Comparison of ENCODE assay signal across 8 cellular contexts in the genomic region with DNA sequence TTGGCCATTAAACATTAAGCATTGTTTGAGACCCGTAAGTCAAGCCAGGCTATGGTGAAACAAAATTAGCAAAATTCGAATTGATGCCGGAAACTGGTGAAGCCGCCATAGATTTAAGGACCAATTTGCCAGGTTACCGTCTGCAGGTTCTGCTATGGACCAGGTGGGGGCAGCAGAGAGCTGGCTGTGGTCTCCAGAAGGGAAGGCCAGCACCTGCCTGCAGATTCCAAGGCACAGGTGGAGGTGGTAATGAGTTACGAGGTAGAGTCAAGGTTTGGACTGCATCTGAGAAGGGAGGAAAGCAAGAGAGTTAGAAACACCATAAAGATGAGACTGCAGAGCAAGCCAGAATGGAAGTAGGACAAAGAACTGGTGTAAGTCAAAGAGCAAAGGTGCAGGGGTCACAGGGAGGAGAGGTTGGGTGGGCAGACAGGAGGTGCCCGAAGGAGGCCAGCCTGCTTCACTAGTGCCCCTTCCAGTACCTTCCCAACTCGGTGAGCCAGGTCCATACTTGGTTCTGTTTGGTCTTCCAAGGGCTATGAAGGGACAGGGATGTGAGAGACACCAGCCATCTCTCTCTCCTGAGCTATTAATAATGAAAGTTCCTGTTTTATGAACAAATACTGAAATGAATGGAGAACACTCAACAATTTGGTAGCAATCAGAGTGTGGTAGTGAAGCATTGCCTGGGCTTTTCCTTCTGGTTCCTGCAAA.
A peak's percentile ranks its signal among the peaks of the same experiment; 100 is the strongest.
DNase-seq lines count a peak whose midpoint lies in the region; ATAC-seq and TF ChIP-seq lines count a peak whose summit lies in the region.

No MANE protein-coding gene starts in this region.

- no peak overlapping the region for H3K4me3 Mint-ChIP-seq in immature natural killer cell

- TF ChIP-seq CTCF in SK-N-SH (IDR thresholded peaks at IDR 0.05) (peak; percentile 76), adrenal gland (IDR thresholded peaks at IDR 0.05) (peak; percentile 44 to 75 (median 64))

- H3K9me3 ChIP-seq in SK-N-SH (no peaks in the 10 kb centered on the region), adrenal gland (replicated peaks in 1 of 3) (no peaks in the 10 kb centered on the region)

- H3K4me2 ChIP-seq in SK-N-SH = no peak overlapping the region

- H4K20me1 ChIP-seq in SK-N-SH (ENCODE audit: insufficient read depth) = no peaks in the 10 kb centered on the region

- no peaks in the 10 kb centered on the region for H3K27me3 ChIP-seq in SK-N-SH (ENCODE audit: insufficient read depth)
- no peaks in the 10 kb centered on the region for H3K27me3 ChIP-seq in adrenal gland

- no peaks in the 10 kb centered on the region for H3F3A ChIP-seq in SK-N-SH (replicated peaks; ENCODE audit: insufficient read depth)

- no peak overlapping the region for H3K27ac Mint-ChIP-seq in immature natural killer cell

- 8% methylated on average over 8 of the region's 8 CpGs for WGBS in SK-N-SH (ENCODE audit: low lambda C conversion rate)
- WGBS in adrenal gland, 4 donors = 52 to 66% (median 58%) methylated on average over 8 of the region's 8 CpGs

- no peaks in the 10 kb centered on the region for H3K36me3 ChIP-seq in SK-N-SH (replicated peaks in 1 of 2; ENCODE audit: control insufficient read depth in 1 of 2, insufficient read depth in 2 of 2, low read length in 1 of 2)
- H3K36me3 ChIP-seq in adrenal gland (replicated peaks in 1 of 2) = no peaks in the 10 kb centered on the region

- TF ChIP-seq EP300 in SK-N-SH (IDR thresholded peaks at IDR 0.05; ENCODE audit: borderline replicate concordance in 1 of 2, low read depth in 1 of 2, low read length in 1 of 2) = no peak

- TF ChIP-seq POLR2A in adrenal gland (IDR thresholded peaks at IDR 0.05) = no peak

- H3K9ac ChIP-seq in SK-N-SH = no peak overlapping the region

- no peaks in the 10 kb centered on the region for H3K4me1 Mint-ChIP-seq in immature natural killer cell

- DNase-seq in ELR (ENCODE audit: low read depth) (peak; percentile 29), HK-2 (ENCODE audit: unreplicated experiment) (peak; percentile 38), SK-N-SH (peak; percentile 64), adrenal gland (peak in 4 of 7 donors; percentile 23 to 39 (median 30)), immature natural killer cell (peak in 2 of 3 donors; percentile 4 to 16), putamen (ENCODE audit: low spot score) (no peak)
- DNase-seq in stimulated activated CD4-positive, alpha-beta T cell treated with anti-CD3 and anti-CD28 coated beads, Interleukin-4, amount 100 ng/mL, for 48 hours (ENCODE audit: low read depth in 2 of 2) = peak; percentile 36 to 38

- intact Hi-C loops in adrenal gland (cut with DNase I) = no loop called here

- CTCF ChIA-PET in SK-N-SH (lab: Yijun Ruan, JAX) = interaction anchor here (0.7 to 2.2 kb wide), 8 partner anchors 11 to 1229 kb away, joined by 3 to 8 read pairs (median 5); no protein-coding TSS in a partner anchor

- H3K4me3 ChIP-seq in SK-N-SH (ENCODE audit: low read depth in 2 of 2, low read length in 1 of 2) (peak overlapping the region in 1 of 2 experiments; percentile 26; a peak in 1 of 4 replicates), adrenal gland (no peak overlapping the region)

- peaks cover 0 to 4% (median under 1%) of the 10 kb centered on the region in 3 donors for H3K27me3 Mint-ChIP-seq in immature natural killer cell (ENCODE audit: low read depth in 3 of 3)

- H3K4me1 ChIP-seq in SK-N-SH (ENCODE audit: control insufficient read depth in 1 of 2, insufficient read depth in 2 of 2, low read depth in 1 of 2, low read length in 1 of 2) (no peaks in the 10 kb centered on the region), adrenal gland (replicated peaks in 1 of 2) (no peaks in the 10 kb centered on the region)

- ATAC-seq in GM21423 (IDR thresholded peaks at IDR 0.05; ENCODE audit: unreplicated experiment) = peak; percentile 92

- peak; percentile 68 for TF ChIP-seq RAD21 in SK-N-SH (IDR thresholded peaks at IDR 0.05; ENCODE audit: low read length)

- no peak overlapping the region for H3K27ac ChIP-seq in SK-N-SH (ENCODE audit: low read depth in 2 of 2, low read length in 1 of 2)
- H3K27ac ChIP-seq in adrenal gland = no peak overlapping the region

- no peaks in the 10 kb centered on the region for H3K79me2 ChIP-seq in SK-N-SH (ENCODE audit: insufficient read depth)

- H3K9me2 ChIP-seq in SK-N-SH = no peaks in the 10 kb centered on the region

- peak overlapping the region; percentile 17; the same call in 1 of the 2 replicates for H2AFZ ChIP-seq in SK-N-SH (ENCODE audit: low read depth)

- no peaks in the 10 kb centered on the region for H3K36me3 Mint-ChIP-seq in immature natural killer cell

- H3K9me3 Mint-ChIP-seq in immature natural killer cell = no peaks in the 10 kb centered on the region

- POLR2A ChIA-PET in SK-N-SH (lab: Yijun Ruan, JAX) = interaction anchor here (0.5 to 0.6 kb wide), 2 partner anchors 15 to 662 kb away, joined by 3 read pairs; no protein-coding TSS in a partner anchor

TF ChIP-seq in SK-N-SH, 30 proteins besides CTCF, POLR2A, EP300 and RAD21:
- TF ChIP-seq SMC3 (IDR thresholded peaks at IDR 0.05; ENCODE audit: low read depth, low read length) (peak; percentile 45), TEAD4 (IDR thresholded peaks at IDR 0.05; ENCODE audit: borderline replicate concordance, insufficient read depth) (no peak)
TF ChIP-seq in SK-N-SH: peak in this region for 1.
